3 cellular contexts compared by ENCODE assay signal in genomic region chr13:82749551-82749950, GRCh38.
TF ChIP-seq lines count a peak whose summit lies in the region.

No MANE protein-coding gene starts in this region.

TF ChIP-seq in SK-N-SH, 30 proteins besides CTCF, POLR2A, EP300 and RAD21 (continued from another document):
- TF ChIP-seq IRF3 (IDR thresholded peaks at IDR 0.05; ENCODE audit: low read depth, low read length): no peak
- TF ChIP-seq, protein P1, sequence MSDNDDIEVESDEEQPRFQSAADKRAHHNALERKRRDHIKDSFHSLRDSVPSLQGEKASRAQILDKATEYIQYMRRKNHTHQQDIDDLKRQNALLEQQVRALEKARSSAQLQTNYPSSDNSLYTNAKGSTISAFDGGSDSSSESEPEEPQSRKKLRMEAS (IDR thresholded peaks at IDR 0.05; ENCODE audit: low read depth): no peak
- TF ChIP-seq RFX5 (IDR thresholded peaks at IDR 0.05; ENCODE audit: low read length): no peak
- TF ChIP-seq FOSL2 (IDR thresholded peaks at IDR 0.05; ENCODE audit: borderline replicate concordance, low read depth): no peak
- no peak for TF ChIP-seq SIN3A (IDR thresholded peaks at IDR 0.05; ENCODE audit: borderline replicate concordance, low read depth, low read length)
- TF ChIP-seq TAF1 (IDR thresholded peaks at IDR 0.05; ENCODE audit: borderline replicate concordance, low read depth, low read length): no peak
- no peak for TF ChIP-seq FOXM1 (IDR thresholded peaks at IDR 0.05; ENCODE audit: low read depth)
- TF ChIP-seq FOXJ3 (CRISPR knock-in tag; IDR thresholded peaks at IDR 0.05): no peak
- TF ChIP-seq SMC3 (IDR thresholded peaks at IDR 0.05; ENCODE audit: low read depth, low read length): no peak
- TF ChIP-seq RCOR1 (IDR thresholded peaks at IDR 0.05; ENCODE audit: low read length): no peak
- TF ChIP-seq TCF12 (IDR thresholded peaks at IDR 0.05): no peak
- TF ChIP-seq, protein P2, sequence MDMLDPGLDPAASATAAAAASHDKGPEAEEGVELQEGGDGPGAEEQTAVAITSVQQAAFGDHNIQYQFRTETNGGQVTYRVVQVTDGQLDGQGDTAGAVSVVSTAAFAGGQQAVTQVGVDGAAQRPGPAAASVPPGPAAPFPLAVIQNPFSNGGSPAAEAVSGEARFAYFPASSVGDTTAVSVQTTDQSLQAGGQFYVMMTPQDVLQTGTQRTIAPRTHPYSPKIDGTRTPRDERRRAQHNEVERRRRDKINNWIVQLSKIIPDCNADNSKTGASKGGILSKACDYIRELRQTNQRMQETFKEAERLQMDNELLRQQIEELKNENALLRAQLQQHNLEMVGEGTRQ (IDR thresholded peaks at IDR 0.05; ENCODE audit: borderline replicate concordance, low read depth, low read length): no peak
- TF ChIP-seq MEF2A (IDR thresholded peaks at IDR 0.05; ENCODE audit: borderline replicate concordance, low read depth): no peak
- TF ChIP-seq NRF1 (IDR thresholded peaks at IDR 0.05; ENCODE audit: low read depth, low read length): no peak
- no peak for TF ChIP-seq PBX3 (IDR thresholded peaks at IDR 0.05)
- no peak for TF ChIP-seq TEAD4 (IDR thresholded peaks at IDR 0.05; ENCODE audit: borderline replicate concordance, insufficient read depth)

TF ChIP-seq in SK-N-SH treated with all-trans-retinoic acid at 6 μM for 48 hours, 23 proteins besides CTCF, POLR2A, EP300 and RAD21 (continued from another document):
- TF ChIP-seq, protein P3, sequence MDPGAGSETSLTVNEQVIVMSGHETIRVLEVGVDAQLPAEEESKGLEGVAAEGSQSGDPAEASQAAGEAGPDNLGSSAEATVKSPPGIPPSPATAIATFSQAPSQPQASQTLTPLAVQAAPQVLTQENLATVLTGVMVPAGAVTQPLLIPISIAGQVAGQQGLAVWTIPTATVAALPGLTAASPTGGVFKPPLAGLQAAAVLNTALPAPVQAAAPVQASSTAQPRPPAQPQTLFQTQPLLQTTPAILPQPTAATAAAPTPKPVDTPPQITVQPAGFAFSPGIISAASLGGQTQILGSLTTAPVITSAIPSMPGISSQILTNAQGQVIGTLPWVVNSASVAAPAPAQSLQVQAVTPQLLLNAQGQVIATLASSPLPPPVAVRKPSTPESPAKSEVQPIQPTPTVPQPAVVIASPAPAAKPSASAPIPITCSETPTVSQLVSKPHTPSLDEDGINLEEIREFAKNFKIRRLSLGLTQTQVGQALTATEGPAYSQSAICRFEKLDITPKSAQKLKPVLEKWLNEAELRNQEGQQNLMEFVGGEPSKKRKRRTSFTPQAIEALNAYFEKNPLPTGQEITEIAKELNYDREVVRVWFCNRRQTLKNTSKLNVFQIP (CRISPR knock-in tag; IDR thresholded peaks at IDR 0.05; ENCODE audit: borderline replicate concordance, low read depth): no peak
- no peak for TF ChIP-seq ESRRG (CRISPR knock-in tag; IDR thresholded peaks at IDR 0.05)
- TF ChIP-seq, protein P4, sequence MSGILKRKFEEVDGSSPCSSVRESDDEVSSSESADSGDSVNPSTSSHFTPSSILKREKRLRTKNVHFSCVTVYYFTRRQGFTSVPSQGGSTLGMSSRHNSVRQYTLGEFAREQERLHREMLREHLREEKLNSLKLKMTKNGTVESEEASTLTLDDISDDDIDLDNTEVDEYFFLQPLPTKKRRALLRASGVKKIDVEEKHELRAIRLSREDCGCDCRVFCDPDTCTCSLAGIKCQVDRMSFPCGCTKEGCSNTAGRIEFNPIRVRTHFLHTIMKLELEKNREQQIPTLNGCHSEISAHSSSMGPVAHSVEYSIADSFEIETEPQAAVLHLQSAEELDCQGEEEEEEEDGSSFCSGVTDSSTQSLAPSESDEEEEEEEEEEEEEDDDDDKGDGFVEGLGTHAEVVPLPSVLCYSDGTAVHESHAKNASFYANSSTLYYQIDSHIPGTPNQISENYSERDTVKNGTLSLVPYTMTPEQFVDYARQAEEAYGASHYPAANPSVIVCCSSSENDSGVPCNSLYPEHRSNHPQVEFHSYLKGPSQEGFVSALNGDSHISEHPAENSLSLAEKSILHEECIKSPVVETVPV (CRISPR knock-in tag; IDR thresholded peaks at IDR 0.05): no peak
- no peak for TF ChIP-seq GLIS3 (CRISPR knock-in tag; IDR thresholded peaks at IDR 0.05)
- TF ChIP-seq ZNF70 (CRISPR knock-in tag; IDR thresholded peaks at IDR 0.05): no peak
- no peak for TF ChIP-seq ZNF8 (CRISPR knock-in tag; IDR thresholded peaks at IDR 0.05)
- no peak for TF ChIP-seq ZFP3 (CRISPR knock-in tag; IDR thresholded peaks at IDR 0.05)
- TF ChIP-seq CREB5 (CRISPR knock-in tag; IDR thresholded peaks at IDR 0.05; ENCODE audit: low read depth): no peak
- no peak for TF ChIP-seq ISL1 (CRISPR knock-in tag; IDR thresholded peaks at IDR 0.05)

TF ChIP-seq in IMR-90, 13 proteins besides CTCF, POLR2A, EP300 and RAD21 (continued from another document):
- TF ChIP-seq RCOR1 (IDR thresholded peaks at IDR 0.05; ENCODE audit: insufficient replicate concordance, low read length) (no peak), MAFK (IDR thresholded peaks at IDR 0.05; ENCODE audit: low read depth, low read length) (no peak), BHLHE40 (IDR thresholded peaks at IDR 0.05; ENCODE audit: low read depth, low read length) (no peak), CHD1 (IDR thresholded peaks at IDR 0.05; ENCODE audit: low read depth, low read length) (no peak), CEBPB (IDR thresholded peaks at IDR 0.05; ENCODE audit: low read depth, low read length) (no peak), MAZ (IDR thresholded peaks at IDR 0.05; ENCODE audit: borderline replicate concordance, low read depth, low read length) (no peak)
- TF ChIP-seq, protein P5, sequence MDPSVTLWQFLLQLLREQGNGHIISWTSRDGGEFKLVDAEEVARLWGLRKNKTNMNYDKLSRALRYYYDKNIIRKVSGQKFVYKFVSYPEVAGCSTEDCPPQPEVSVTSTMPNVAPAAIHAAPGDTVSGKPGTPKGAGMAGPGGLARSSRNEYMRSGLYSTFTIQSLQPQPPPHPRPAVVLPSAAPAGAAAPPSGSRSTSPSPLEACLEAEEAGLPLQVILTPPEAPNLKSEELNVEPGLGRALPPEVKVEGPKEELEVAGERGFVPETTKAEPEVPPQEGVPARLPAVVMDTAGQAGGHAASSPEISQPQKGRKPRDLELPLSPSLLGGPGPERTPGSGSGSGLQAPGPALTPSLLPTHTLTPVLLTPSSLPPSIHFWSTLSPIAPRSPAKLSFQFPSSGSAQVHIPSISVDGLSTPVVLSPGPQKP (IDR thresholded peaks at IDR 0.05; ENCODE audit: borderline replicate concordance, low read depth, low read length): no peak
